In genomic region chr11:3995949-3996554, GRCh38 we compare ENCODE assay signal across 11 cellular contexts.
DNase-seq lines count a peak whose midpoint lies in the region; ATAC-seq and TF ChIP-seq lines count a peak whose summit lies in the region.
"Had no signal": no experiment of that assay in that cellular context is flagged by ENCODE, and none has a peak within 500 bp of the region (broad histone marks: within the 10 kb centered on the region; RNA-seq: fewer than 3 reads in every experiment).

No MANE protein-coding gene starts in this region.

- H3K36me3 ChIP-seq in brain microvascular endothelial cell (replicated peaks), result no peaks in the 10 kb centered on the region
- H3K36me3 ChIP-seq in Karpas-422 (ENCODE audit: insufficient read depth, low read length), result no peaks in the 10 kb centered on the region
- no peaks in the 10 kb centered on the region for H3K36me3 ChIP-seq in testis (ENCODE audit: low read depth, missing control alignments)

- no peaks in the 10 kb centered on the region for H3K79me2 ChIP-seq in Karpas-422 (ENCODE audit: low read length)

- 0 out of 2 replicates have a peak, but pooled peaks cover 9% of the 10 kb centered on the region for H4K20me1 ChIP-seq in Karpas-422 (ENCODE audit: insufficient read depth, low read depth, low read length)

- H3K9me2 ChIP-seq in Karpas-422 (replicated peaks; ENCODE audit: insufficient read depth, low read length), result no peaks in the 10 kb centered on the region

- H3K4me1 ChIP-seq in Karpas-422 (ENCODE audit: low read length) (peaks cover 5% of the 10 kb centered on the region; the same call in 1 of the 2 replicates), testis (no peaks in the 10 kb centered on the region)

- H3K4me1 Mint-ChIP-seq in CD4-positive, alpha-beta T cell (ENCODE audit: low read depth), result peaks cover 68% of the 10 kb centered on the region
- no peaks in the 10 kb centered on the region for H3K4me1 Mint-ChIP-seq in mesothelial cell of epicardium

- H3K4me3 ChIP-seq in brain microvascular endothelial cell (ENCODE audit: low read depth, low read length), result no peak overlapping the region
- H3K4me3 ChIP-seq in Karpas-422 (ENCODE audit: low read length), result no peak overlapping the region
- no peak overlapping the region for H3K4me3 ChIP-seq in testis

- H3K27ac Mint-ChIP-seq in CD4-positive, alpha-beta T cell, result peak overlapping the region; percentile 46
- peak overlapping the region; percentile 24 for H3K27ac Mint-ChIP-seq in mesothelial cell of epicardium

- peak overlapping the region; percentile 15 for H3K4me3 Mint-ChIP-seq in CD4-positive, alpha-beta T cell
- no peak overlapping the region for H3K4me3 Mint-ChIP-seq in mesothelial cell of epicardium

- peaks cover 63% of the 10 kb centered on the region for H3K36me3 Mint-ChIP-seq in CD4-positive, alpha-beta T cell (ENCODE audit: low read depth)
- peaks cover 31% of the 10 kb centered on the region for H3K36me3 Mint-ChIP-seq in mesothelial cell of epicardium

- no peak for DNase-seq in CD4-positive, alpha-beta T cell
- DNase-seq in KBM-7 (peak; percentile 57), brain microvascular endothelial cell (peak; percentile 50), mesothelial cell of epicardium (ENCODE audit: low spot score in 2 of 2, unreplicated experiment in 2 of 2) (no peak), medulla oblongata (ENCODE audit: extremely low spot score) (no peak), Karpas-422 (no peak), C1 segment of cervical spinal cord (lab: John Stamatoyannopoulos, UW) (no peak), testis (no peak)
- DNase-seq: activated T-cell treated with anti-CD3 and anti-CD28 coated beads for 4 hours; amygdala; effector CD8-positive, alpha-beta T cell had no signal

- CTCF ChIA-PET in CD4-positive, alpha-beta T cell (lab: Charles Lee), result interaction anchor here (1.1 to 1.8 kb wide), 2 partner anchors 32 to 154 kb away, joined by 4 read pairs; no protein-coding TSS in a partner anchor

- in situ Hi-C loops in KBM-7 (cut with MboI; ENCODE audit: low pct_unique_long_range_greater_than_20kb, low sequenced_read_pairs) (no loop called here), brain microvascular endothelial cell (cut with HindIII; ENCODE audit: low pct_ligation_motif_present, low sequenced_read_pairs) (no loop called here)

- H3K27ac ChIP-seq in CD4-positive, alpha-beta T cell (ENCODE audit: low read depth, low read length), result no peak overlapping the region
- H3K27ac ChIP-seq in brain microvascular endothelial cell (no peak overlapping the region), Karpas-422 (ENCODE audit: low read length) (no peak overlapping the region), testis (no peak overlapping the region)

- 74 to 83% methylated on average over 4 of the region's 4 CpGs for WGBS in testis, 2 donors

- no peaks in the 10 kb centered on the region for H3K27me3 Mint-ChIP-seq in CD4-positive, alpha-beta T cell
- H3K27me3 Mint-ChIP-seq in mesothelial cell of epicardium (ENCODE audit: low read depth), result no peaks in the 10 kb centered on the region

- intact Hi-C loops in CD4-positive, alpha-beta T cell (cut with DNase I, micrococcal nuclease), result no loop called here
- intact Hi-C loops in testis (cut with DNase I; ENCODE audit: low total_unique reads), result no loop called here

- peaks cover 15% of the 10 kb centered on the region for H3K9me3 Mint-ChIP-seq in CD4-positive, alpha-beta T cell
- peaks cover 33% of the 10 kb centered on the region for H3K9me3 Mint-ChIP-seq in mesothelial cell of epicardium

- H2AFZ ChIP-seq in Karpas-422 (ENCODE audit: low read length), result no peak overlapping the region

- TF ChIP-seq POLR2A in testis (IDR thresholded peaks at IDR 0.05), result no peak

- peaks cover 8% of the 10 kb centered on the region for H3K9me3 ChIP-seq in CD4-positive, alpha-beta T cell (ENCODE audit: control insufficient read depth, low read length)
- no peaks in the 10 kb centered on the region for H3K9me3 ChIP-seq in Karpas-422 (ENCODE audit: low read length)
- H3K9me3 ChIP-seq in testis, result no peaks in the 10 kb centered on the region

- H3K4me2 ChIP-seq in Karpas-422 (ENCODE audit: low read depth, low read length, poor library complexity, severe bottlenecking), result no peak overlapping the region

- no peak for TF ChIP-seq CTCF in CD4-positive, alpha-beta T cell (IDR thresholded peaks at IDR 0.05)
- TF ChIP-seq CTCF in brain microvascular endothelial cell (IDR thresholded peaks at IDR 0.05; ENCODE audit: low read depth, low read length, missing control alignments) (no peak), mesothelial cell of epicardium (IDR thresholded peaks at IDR 0.05; ENCODE audit: unreplicated experiment) (no peak), testis (IDR thresholded peaks at IDR 0.05) (no peak)

- H3K27me3 ChIP-seq in CD4-positive, alpha-beta T cell (ENCODE audit: control insufficient read depth, insufficient read depth, low read length), result no peaks in the 10 kb centered on the region
- no peaks in the 10 kb centered on the region for H3K27me3 ChIP-seq in brain microvascular endothelial cell (replicated peaks)
- H3K27me3 ChIP-seq in Karpas-422 (ENCODE audit: low read length), result no peaks in the 10 kb centered on the region
- H3K27me3 ChIP-seq in testis, result no peaks in the 10 kb centered on the region

- H3K9ac ChIP-seq in Karpas-422 (ENCODE audit: low read length), result no peak overlapping the region

- POLR2A ChIA-PET in CD4-positive, alpha-beta T cell (lab: Charles Lee), result interaction anchor here (0.9 to 1.2 kb wide), 2 partner anchors 11 to 141 kb away, joined by 3 to 4 read pairs; no protein-coding TSS in a partner anchor

- ATAC-seq in CD4-positive, alpha-beta T cell (ENCODE audit: poor library complexity), result no peak

Comparison
In these comparisons a context has a peak if more than half of its experiments do, and no peak if none do; other contexts are left out.
1. DNase-seq: peak in KBM-7 (single experiment) and brain microvascular endothelial cell (single experiment); none in CD4-positive, alpha-beta T cell (0 of 10), mesothelial cell of epicardium (0 of 2), medulla oblongata (single experiment), Karpas-422 (single experiment), C1 segment of cervical spinal cord (0 of 14) and testis (single experiment).